ENCODE assay signal across 1 cellular context in genomic region chr19:18665771-18666202, GRCh38.
TF ChIP-seq lines count a peak whose summit lies in the region.

No MANE protein-coding gene starts in this region.

TF ChIP-seq in SK-N-SH treated with all-trans-retinoic acid at 6 μM for 48 hours, 23 proteins besides CTCF, POLR2A, EP300 and RAD21 (continued from another document):
- no peak for TF ChIP-seq ZNF565 (CRISPR knock-in tag; conservative IDR thresholded peaks at IDR 0.05; ENCODE audit: low read depth)
- TF ChIP-seq RARB (CRISPR knock-in tag; IDR thresholded peaks at IDR 0.05): no peak
- no peak for TF ChIP-seq ZNF70 (CRISPR knock-in tag; IDR thresholded peaks at IDR 0.05)
- no peak for TF ChIP-seq ZC3H10 (CRISPR knock-in tag; IDR thresholded peaks at IDR 0.05)
- TF ChIP-seq BACH2 (CRISPR knock-in tag; IDR thresholded peaks at IDR 0.05; ENCODE audit: borderline replicate concordance): no peak
- no peak for TF ChIP-seq TSHZ2 (CRISPR knock-in tag; IDR thresholded peaks at IDR 0.05)
- TF ChIP-seq ZNF8 (CRISPR knock-in tag; IDR thresholded peaks at IDR 0.05): no peak
- TF ChIP-seq POU6F1 (CRISPR knock-in tag; IDR thresholded peaks at IDR 0.05; ENCODE audit: borderline replicate concordance, low read depth): no peak
- TF ChIP-seq SNAI2 (CRISPR knock-in tag; IDR thresholded peaks at IDR 0.05): no peak
- no peak for TF ChIP-seq PATZ1 (CRISPR knock-in tag; IDR thresholded peaks at IDR 0.05; ENCODE audit: borderline replicate concordance)
- no peak for TF ChIP-seq ZFP3 (CRISPR knock-in tag; IDR thresholded peaks at IDR 0.05)
- no peak for TF ChIP-seq ARNTL (CRISPR knock-in tag; IDR thresholded peaks at IDR 0.05; ENCODE audit: borderline replicate concordance, low read depth)
- TF ChIP-seq OSR1 (CRISPR knock-in tag; IDR thresholded peaks at IDR 0.05): no peak
